In genomic region chr7:87933605-87933952, GRCh38 we compare ENCODE assay signal across 8 cellular contexts. TPM values are rescaled to one million over a fixed set of nuclear protein-coding genes. Genes with fewer than 3 reads are reported as not detected.
A peak's percentile ranks its signal among the peaks of the same experiment; 100 is the strongest.
DNase-seq lines count a peak whose midpoint lies in the region; TF ChIP-seq lines count a peak whose summit lies in the region.

No MANE protein-coding gene starts in this region.

- peaks cover 5% of the 10 kb centered on the region for H3K36me3 Mint-ChIP-seq in activated naive CD4-positive, alpha-beta T cell treated with anti-CD3 and anti-CD28 coated beads, Interleukin-2, amount 10 ng/mL, durations not matched to agents 7 days and 5 days
- H3K36me3 Mint-ChIP-seq in endothelial cell (ENCODE audit: low read depth, unreplicated experiment) = no peaks in the 10 kb centered on the region

- H3K4me3 ChIP-seq in Karpas-422 (ENCODE audit: low read length) (peak overlapping the region; percentile 66), retinal pigment epithelial cell (ENCODE audit: low read length) (peak overlapping the region; percentile 73)

- no peak overlapping the region for H3K27ac Mint-ChIP-seq in activated naive CD4-positive, alpha-beta T cell treated with anti-CD3 and anti-CD28 coated beads, Interleukin-2, amount 10 ng/mL, durations not matched to agents 7 days and 5 days
- no peak overlapping the region for H3K27ac Mint-ChIP-seq in endothelial cell (ENCODE audit: unreplicated experiment)

- H3K9me3 Mint-ChIP-seq in activated naive CD4-positive, alpha-beta T cell treated with anti-CD3 and anti-CD28 coated beads, Interleukin-2, amount 10 ng/mL, durations not matched to agents 7 days and 5 days = no peaks in the 10 kb centered on the region
- no peaks in the 10 kb centered on the region for H3K9me3 Mint-ChIP-seq in endothelial cell (ENCODE audit: unreplicated experiment)

- H2AFZ ChIP-seq in Karpas-422 (ENCODE audit: low read length) = peak overlapping the region; percentile 94

- no peaks in the 10 kb centered on the region for H3K27me3 ChIP-seq in Karpas-422 (ENCODE audit: low read length)

- H3K79me2 ChIP-seq in Karpas-422 (ENCODE audit: low read length) = no peaks in the 10 kb centered on the region

- no peaks in the 10 kb centered on the region for H3K9me2 ChIP-seq in Karpas-422 (replicated peaks; ENCODE audit: insufficient read depth, low read length)

- no peak for DNase-seq in activated naive CD4-positive, alpha-beta T cell treated with anti-CD3 and anti-CD28 coated beads, Interleukin-2, amount 10 ng/mL, durations not matched to agents 7 days and 5 days
- DNase-seq in activated naive CD4-positive, alpha-beta T cell (lab: John Stamatoyannopoulos, UW) = no peak
- no peak for DNase-seq in Karpas-422
- DNase-seq in endothelial cell (ENCODE audit: low spot score) = no peak
- no peak for DNase-seq in retinal pigment epithelial cell (ENCODE audit: low read depth)
- no peak for DNase-seq in NK-92 treated with Interleukin-12 subunit alpha and Interleukin-12 subunit beta, amount 100 ng/mL, for 24 hours (lab: John Stamatoyannopoulos, UW)
- no peak for DNase-seq in DMS153 (lab: John Stamatoyannopoulos, UW)
- DNase-seq in putamen (ENCODE audit: low spot score) = no peak

- peaks cover 48% of the 10 kb centered on the region for H3K27me3 Mint-ChIP-seq in activated naive CD4-positive, alpha-beta T cell treated with anti-CD3 and anti-CD28 coated beads, Interleukin-2, amount 10 ng/mL, durations not matched to agents 7 days and 5 days
- no peaks in the 10 kb centered on the region for H3K27me3 Mint-ChIP-seq in endothelial cell (ENCODE audit: unreplicated experiment)

- peak overlapping the region; percentile 72 for H3K4me2 ChIP-seq in Karpas-422 (ENCODE audit: low read depth, low read length, poor library complexity, severe bottlenecking)

- no peak for TF ChIP-seq CTCF in endothelial cell (IDR thresholded peaks at IDR 0.05; ENCODE audit: unreplicated experiment)
- no peak for TF ChIP-seq CTCF in retinal pigment epithelial cell (conservative IDR thresholded peaks at IDR 0.05; ENCODE audit: low read depth, low read length)

- CTCF ChIA-PET in activated naive CD4-positive, alpha-beta T cell treated with anti-CD3 and anti-CD28 coated beads, Interleukin-2, amount 10 ng/mL, durations not matched to agents 7 days and 5 days (lab: Charles Lee) = interaction anchor here (0.8 kb wide), 1 partner anchor 178 kb away, joined by 3 read pairs; no protein-coding TSS in a partner anchor

- peaks cover 15% of the 10 kb centered on the region for H3K4me1 Mint-ChIP-seq in activated naive CD4-positive, alpha-beta T cell treated with anti-CD3 and anti-CD28 coated beads, Interleukin-2, amount 10 ng/mL, durations not matched to agents 7 days and 5 days
- H3K4me1 Mint-ChIP-seq in endothelial cell (ENCODE audit: unreplicated experiment) = no peaks in the 10 kb centered on the region

- peaks cover 14% of the 10 kb centered on the region for H3K4me1 ChIP-seq in Karpas-422 (ENCODE audit: low read length)

- H3K36me3 ChIP-seq in Karpas-422 (ENCODE audit: insufficient read depth, low read length) = no peaks in the 10 kb centered on the region

- no peaks in the 10 kb centered on the region for H3K9me3 ChIP-seq in Karpas-422 (ENCODE audit: low read length)

- H3K27ac ChIP-seq in Karpas-422 (ENCODE audit: low read length) = no peak overlapping the region

- H3K9ac ChIP-seq in Karpas-422 (ENCODE audit: low read length) = peak overlapping the region; percentile 59

- peak overlapping the region; percentile 83 for H3K4me3 Mint-ChIP-seq in activated naive CD4-positive, alpha-beta T cell treated with anti-CD3 and anti-CD28 coated beads, Interleukin-2, amount 10 ng/mL, durations not matched to agents 7 days and 5 days
- H3K4me3 Mint-ChIP-seq in endothelial cell (ENCODE audit: unreplicated experiment) = peak overlapping the region; percentile 91

- no peaks in the 10 kb centered on the region for H4K20me1 ChIP-seq in Karpas-422 (ENCODE audit: insufficient read depth, low read depth, low read length)

RNA-seq across cellular contexts. Expression of gene ADAM22, which starts 0.5 kb away (rescaled TPM):
- total RNA-seq in Karpas-422 (2014; rRNA removed; shearing (Covaris generic); ENCODE audit: low replicate concordance) = 2.2 and 6.1 TPM in 2 replicates
- total RNA-seq in endothelial cell (ENCODE audit: unreplicated experiment) = 14.6 TPM

RNA-seq across cellular contexts. Expression of gene DBF4, which starts 57.3 kb away (rescaled TPM):
- total RNA-seq in Karpas-422 (2014; rRNA removed; shearing (Covaris generic); ENCODE audit: low replicate concordance) = 61.3 and 70.7 TPM in 2 replicates
- 19.6 TPM for total RNA-seq in endothelial cell (ENCODE audit: unreplicated experiment)

RNA-seq across cellular contexts. Expression of gene SLC25A40, which starts 57.4 kb away (rescaled TPM):
- total RNA-seq in Karpas-422 (2014; rRNA removed; shearing (Covaris generic); ENCODE audit: low replicate concordance) = 7.8 and 54.0 TPM in 2 replicates
- 27.7 TPM for total RNA-seq in endothelial cell (ENCODE audit: unreplicated experiment)
